Comparison of ENCODE assay signal across 2 cellular contexts in the genomic region with DNA sequence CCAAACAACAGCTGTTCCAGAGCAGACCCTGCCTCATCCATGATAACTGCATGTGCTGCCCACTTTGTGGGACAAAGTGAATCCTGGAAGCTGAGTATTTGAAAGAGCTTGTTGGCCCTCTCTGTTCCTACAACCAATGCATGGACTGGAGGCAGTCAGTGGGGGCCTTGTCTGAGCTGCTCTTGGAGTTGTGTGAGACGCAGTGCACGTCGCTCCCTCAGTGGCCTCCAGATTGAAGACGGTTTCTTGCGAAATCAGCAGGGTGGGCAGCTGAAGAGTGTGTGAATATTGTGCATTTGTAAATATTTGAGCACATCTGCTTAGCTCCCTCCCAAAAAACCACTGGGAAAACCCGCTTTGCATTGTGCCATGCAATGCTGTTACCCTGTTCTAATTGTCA.
A peak's percentile ranks its signal among the peaks of the same experiment; 100 is the strongest.
TF ChIP-seq lines count a peak whose summit lies in the region.

No MANE protein-coding gene starts in this region.

TF ChIP-seq in H1, 55 proteins besides CTCF, POLR2A, EP300 and RAD21:
- TF ChIP-seq CEBPB (IDR thresholded peaks at IDR 0.05; ENCODE audit: low read depth, low read length) (0 out of 2 replicates have a peak, but pooled peaks have one; percentile 5), RNF2 (IDR thresholded peaks at IDR 0.05; ENCODE audit: borderline replicate concordance, low read depth, low read length, missing control alignments, poor library complexity, severe bottlenecking) (no peak)

TF ChIP-seq in HepG2, 621 proteins besides CTCF, POLR2A, EP300 and RAD21:
- no peak for TF ChIP-seq ZNF280D (CRISPR knock-in tag; IDR thresholded peaks at IDR 0.05)
- TF ChIP-seq CEBPB (IDR thresholded peaks at IDR 0.05; ENCODE audit: borderline replicate concordance, low read depth, low read length) = peak; percentile 29; the same call in 1 of the 2 replicates
- TF ChIP-seq ZNF160 (CRISPR knock-in tag; IDR thresholded peaks at IDR 0.05) = no peak
TF ChIP-seq in HepG2: peak in this region for 1.
